In genomic region chr1:14894811-14895524, GRCh38 we compare ENCODE assay signal across 11 cellular contexts.
DNase-seq lines count a peak whose midpoint lies in the region; ATAC-seq, FAIRE-seq and TF ChIP-seq lines count a peak whose summit lies in the region.
"Had no signal": no experiment of that assay in that cellular context is flagged by ENCODE, and none has a peak within 500 bp of the region (broad histone marks: within the 10 kb centered on the region; RNA-seq: fewer than 3 reads in every experiment).

No MANE protein-coding gene starts in this region.

- TF ChIP-seq CTCF in GM23338 (conservative IDR thresholded peaks at IDR 0.05; ENCODE audit: low read depth in 2 of 2) = no peak
- TF ChIP-seq CTCF in Panc1 (IDR thresholded peaks at IDR 0.05) = no peak
- TF ChIP-seq CTCF in gastroesophageal sphincter (IDR thresholded peaks at IDR 0.05) = no peak

- FAIRE-seq in GM12892 (lab: Jason Lieb, UNC) = no peak

- H3K4me1 ChIP-seq in GM23338 (ENCODE audit: insufficient read depth) (peaks cover 8% of the 10 kb centered on the region; the same call in 1 of the 2 replicates), Panc1 (ENCODE audit: control insufficient read depth, insufficient read depth, low read length) (no peaks in the 10 kb centered on the region), gastroesophageal sphincter (no peaks in the 10 kb centered on the region)

- no peaks in the 10 kb centered on the region for H3K27me3 ChIP-seq in GM23338 (ENCODE audit: insufficient read depth)
- no peaks in the 10 kb centered on the region; the same call in 1 of the 2 replicates for H3K27me3 ChIP-seq in Panc1 (ENCODE audit: control insufficient read depth, insufficient read depth, low read length)
- peaks cover 35% of the 10 kb centered on the region for H3K27me3 ChIP-seq in gastroesophageal sphincter
- H3K27me3 ChIP-seq: hepatocyte had no signal

- CTCF ChIA-PET in Panc1 (lab: Charles Lee) = no interaction called here
- CTCF ChIA-PET in T-cell (lab: Charles Lee) = no interaction called here

- WGBS in gastroesophageal sphincter (ENCODE audit: low coverage in 1 of 2), 2 donors = 51 to 79% methylated on average over 3 to 9 of the region's 11 CpGs

- DNase-seq in GM23338 (ENCODE audit: low spot score) (no peak), Panc1 (ENCODE audit: low read depth, low spot score) (no peak), stromal cell of bone marrow (ENCODE audit: low read depth) (peak; percentile 28), T-cell (no peak), GM12892 (ENCODE audit: insufficient read length) (no peak), AG08396 (ENCODE audit: low spot score) (no peak)
- DNase-seq: effector CD4-positive, alpha-beta T cell; KG1; NCI-H2227 treated with DMSO at 0.1 percent for 48 hours had no signal

- H3F3A ChIP-seq in GM23338 (replicated peaks; ENCODE audit: low read depth) = no peaks in the 10 kb centered on the region

- H3K27me3 Mint-ChIP-seq in GM23338 (ENCODE audit: insufficient read depth, low read depth, poor library complexity) (peaks cover 11% of the 10 kb centered on the region), T-cell (peaks cover 15 to 49% of the 10 kb centered on the region in 2 donors)

- H3K36me3 ChIP-seq in GM23338 (ENCODE audit: insufficient read depth) = no peaks in the 10 kb centered on the region
- no peaks in the 10 kb centered on the region for H3K36me3 ChIP-seq in Panc1 (ENCODE audit: control insufficient read depth, insufficient read depth, low read length)
- H3K36me3 ChIP-seq in gastroesophageal sphincter = no peaks in the 10 kb centered on the region

- no peak for TF ChIP-seq POLR2A in gastroesophageal sphincter (IDR thresholded peaks at IDR 0.05)
- TF ChIP-seq POLR2A in GM12892 (IDR thresholded peaks at IDR 0.05; ENCODE audit: low read depth, low read length) = no peak

- H3K9me3 Mint-ChIP-seq in GM23338 (no peaks in the 10 kb centered on the region), T-cell (no peaks in the 10 kb centered on the region)

- no peaks in the 10 kb centered on the region; the same call in 1 of the 2 replicates for H4K20me1 ChIP-seq in GM23338 (replicated peaks; ENCODE audit: insufficient read depth)

- ATAC-seq in GM23338 = peak; percentile 58
- peak; percentile 64; the same call in 1 of the 2 replicates for ATAC-seq in Panc1
- ATAC-seq in gastroesophageal sphincter = peak; percentile 13
- no peak for ATAC-seq in T-cell (replicated peaks in 1 of 4)

- H3K27ac ChIP-seq in GM23338 (ENCODE audit: low read depth) (no peak overlapping the region), Panc1 (ENCODE audit: low read length) (no peak overlapping the region), gastroesophageal sphincter (no peak overlapping the region)
- H3K27ac ChIP-seq: hepatocyte had no signal

- no peak overlapping the region for H2AFZ ChIP-seq in GM23338
- H2AFZ ChIP-seq: hepatocyte had no signal

- H3K4me1 Mint-ChIP-seq in GM23338 = peaks cover 16% of the 10 kb centered on the region
- no peaks in the 10 kb centered on the region for H3K4me1 Mint-ChIP-seq in T-cell

- no TSS peak for BruUV-seq in Panc1 (replicated peaks; lab: Mats Ljungman, UMichigan)

- POLR2A ChIA-PET in Panc1 (lab: Charles Lee) = no interaction called here
- POLR2A ChIA-PET in T-cell (lab: Charles Lee) = no interaction called here

- no peaks in the 10 kb centered on the region for H3K9me3 ChIP-seq in Panc1 (ENCODE audit: control insufficient read depth, insufficient read depth, low read depth, low read length)
- H3K9me3 ChIP-seq in gastroesophageal sphincter = no peaks in the 10 kb centered on the region

- no peaks in the 10 kb centered on the region for H3K9me2 ChIP-seq in GM23338 (ENCODE audit: insufficient read depth)

- intact Hi-C loops in Panc1 (cut with micrococcal nuclease; ENCODE audit: unreplicated experiment) = no loop called here

- H3K4me3 Mint-ChIP-seq in GM23338 (no peak overlapping the region), T-cell (no peak overlapping the region)

- H3K4me2 ChIP-seq in GM23338 = 0 out of 2 replicates have a peak overlapping the region, but pooled peaks have one; percentile 6
- H3K4me2 ChIP-seq: hepatocyte had no signal

- H3K4me3 ChIP-seq in GM23338 = no peak overlapping the region
- no peak overlapping the region for H3K4me3 ChIP-seq in Panc1 (ENCODE audit: low read depth in 2 of 2, low read length in 2 of 2)
- no peak overlapping the region for H3K4me3 ChIP-seq in gastroesophageal sphincter
- H3K4me3 ChIP-seq: hepatocyte had no signal

- TF ChIP-seq EP300 in gastroesophageal sphincter (IDR thresholded peaks at IDR 0.05) = no peak

- no peak overlapping the region for H3K27ac Mint-ChIP-seq in GM23338
- H3K27ac Mint-ChIP-seq in T-cell = no peak overlapping the region

- H3K79me2 ChIP-seq in GM23338 (replicated peaks; ENCODE audit: insufficient read depth) = no peaks in the 10 kb centered on the region
- H3K79me2 ChIP-seq: hepatocyte had no signal

- H3K36me3 Mint-ChIP-seq in GM23338 (ENCODE audit: low read depth) (no peaks in the 10 kb centered on the region), T-cell (no peaks in the 10 kb centered on the region)

- in situ Hi-C loops in Panc1 (cut with HindIII; ENCODE audit: low pct_unique_long_range_greater_than_20kb, low sequenced_read_pairs) = no loop called here

TF ChIP-seq in GM23338, 12 proteins besides CTCF, POLR2A, EP300 and RAD21 (continues in another document):
- TF ChIP-seq, protein P1, sequence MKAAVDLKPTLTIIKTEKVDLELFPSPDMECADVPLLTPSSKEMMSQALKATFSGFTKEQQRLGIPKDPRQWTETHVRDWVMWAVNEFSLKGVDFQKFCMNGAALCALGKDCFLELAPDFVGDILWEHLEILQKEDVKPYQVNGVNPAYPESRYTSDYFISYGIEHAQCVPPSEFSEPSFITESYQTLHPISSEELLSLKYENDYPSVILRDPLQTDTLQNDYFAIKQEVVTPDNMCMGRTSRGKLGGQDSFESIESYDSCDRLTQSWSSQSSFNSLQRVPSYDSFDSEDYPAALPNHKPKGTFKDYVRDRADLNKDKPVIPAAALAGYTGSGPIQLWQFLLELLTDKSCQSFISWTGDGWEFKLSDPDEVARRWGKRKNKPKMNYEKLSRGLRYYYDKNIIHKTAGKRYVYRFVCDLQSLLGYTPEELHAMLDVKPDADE (IDR thresholded peaks at IDR 0.05) = no peak
- TF ChIP-seq NANOG (IDR thresholded peaks at IDR 0.05; ENCODE audit: borderline replicate concordance) (no peak), CREB1 (CRISPR knock-in tag; IDR thresholded peaks at IDR 0.05; ENCODE audit: low read depth) (no peak), EZH2 (IDR thresholded peaks at IDR 0.05; ENCODE audit: low read depth, unreplicated experiment) (no peak), POLR2AphosphoS5 (IDR thresholded peaks at IDR 0.05; ENCODE audit: low read depth) (no peak), REST (IDR thresholded peaks at IDR 0.05; ENCODE audit: unreplicated experiment) (no peak), ZNF114 (CRISPR knock-in tag; IDR thresholded peaks at IDR 0.05) (no peak), ZNF331 (CRISPR knock-in tag; IDR thresholded peaks at IDR 0.05; ENCODE audit: low read depth) (no peak), JUNB (IDR thresholded peaks at IDR 0.05; ENCODE audit: unreplicated experiment) (no peak), STAT1 (IDR thresholded peaks at IDR 0.05; ENCODE audit: unreplicated experiment) (no peak), EZH2phosphoT487 (IDR thresholded peaks at IDR 0.05; ENCODE audit: unreplicated experiment) (no peak)

Comparison
In these comparisons a context has a peak if more than half of its experiments do, and no peak if none do; other contexts are left out.
1. ATAC-seq: peak in GM23338 (single experiment), Panc1 (single experiment) and gastroesophageal sphincter (single experiment); none in T-cell (0 of 4).